25 cellular contexts compared by ENCODE assay signal in genomic region chr5:55699041-55699688, GRCh38. TPM values are rescaled to one million over a fixed set of nuclear protein-coding genes. Genes with fewer than 3 reads are reported as not detected.
A peak's percentile ranks its signal among the peaks of the same experiment; 100 is the strongest.
DNase-seq lines count a peak whose midpoint lies in the region; ATAC-seq, FAIRE-seq and TF ChIP-seq lines count a peak whose summit lies in the region.
"Had no signal": no experiment of that assay in that cellular context is flagged by ENCODE, and none has a peak within 500 bp of the region (broad histone marks: within the 10 kb centered on the region; RNA-seq: fewer than 3 reads in every experiment).

No MANE protein-coding gene starts in this region.

- no peaks in the 10 kb centered on the region for H3K27me3 ChIP-seq in pancreas
- no peaks in the 10 kb centered on the region for H3K27me3 ChIP-seq in adrenal gland
- H3K27me3 ChIP-seq: heart right ventricle had no signal

- no peaks in the 10 kb centered on the region for H3K27me3 Mint-ChIP-seq in natural killer cell (ENCODE audit: low read depth in 2 of 2)
- H3K27me3 Mint-ChIP-seq in activated CD8-positive, alpha-beta memory T cell treated with anti-CD3 and anti-CD28 coated beads, Interleukin-2, amount 10 ng/mL, durations not matched to agents 7 days and 5 days: no peaks in the 10 kb centered on the region
- H3K27me3 Mint-ChIP-seq: activated naive CD8-positive, alpha-beta T cell; brain; IgD-negative memory B cell; T-cell had no signal

- intact Hi-C loops in pancreas (cut with DNase I) (loop anchor here in 1 of 3 donors (10.0 kb wide), 1 partner anchor 384 kb away; no protein-coding TSS in a partner anchor), adrenal gland (cut with DNase I) (loop anchor here in 1 of 2 donors (10.0 kb wide), 1 partner anchor 364 kb away; no protein-coding TSS in a partner anchor), natural killer cell (cut with micrococcal nuclease) (no loop called here)

- no peaks in the 10 kb centered on the region for H3K36me3 ChIP-seq in pancreas
- H3K36me3 ChIP-seq in adrenal gland (replicated peaks in 1 of 2): peaks cover 0 to 8% of the 10 kb centered on the region in 2 donors

- H3K9me3 ChIP-seq in pancreas (no peaks in the 10 kb centered on the region), adrenal gland (replicated peaks in 1 of 3) (no peaks in the 10 kb centered on the region)
- H3K9me3 ChIP-seq: heart right ventricle, lower lobe of right lung had no signal

- 79 to 83% methylated on average over 3 of the region's 3 CpGs for WGBS in pancreas, 2 donors
- WGBS in adrenal gland, 4 donors: 80 to 91% (median 90%) methylated on average over 3 of the region's 3 CpGs

- DNase-seq in pancreas (no peak), adrenal gland (no peak), natural killer cell (no peak)
- DNase-seq in activated CD8-positive, alpha-beta memory T cell treated with anti-CD3 and anti-CD28 coated beads, Interleukin-2, amount 10 ng/mL, durations not matched to agents 7 days and 5 days: no peak
- DNase-seq: heart right ventricle; immature natural killer cell; lower lobe of right lung; MM.1S; NCI-H2107; NCI-H524; SHP77; stimulated activated CD4-positive, alpha-beta T cell treated with anti-CD3 and anti-CD28 coated beads, Interleukin-1b, Interleukin-23, amount 100 ng/mL, for 48 hours; T-cell had no signal

- ATAC-seq in GM18511 (IDR thresholded peaks at IDR 0.05; ENCODE audit: unreplicated experiment): peak; percentile 71
- peak; percentile 49 for ATAC-seq in GM21825 (IDR thresholded peaks at IDR 0.05; ENCODE audit: unreplicated experiment)
- ATAC-seq in HG03442 (IDR thresholded peaks at IDR 0.05; ENCODE audit: unreplicated experiment): peak; percentile 63
- no peak for ATAC-seq in pancreas
- ATAC-seq in natural killer cell: no peak
- no peak for ATAC-seq in activated CD8-positive, alpha-beta memory T cell treated with anti-CD3 and anti-CD28 coated beads, Interleukin-2, amount 10 ng/mL, durations not matched to agents 7 days and 5 days
- ATAC-seq: heart right ventricle, lower lobe of right lung, sciatic nerve, T-cell had no signal

- no peak for TF ChIP-seq POLR2A in adrenal gland (IDR thresholded peaks at IDR 0.05)

- no peak for TF ChIP-seq CTCF in pancreas (IDR thresholded peaks at IDR 0.05)
- TF ChIP-seq CTCF in adrenal gland (IDR thresholded peaks at IDR 0.05): no peak
- no peak for TF ChIP-seq CTCF in natural killer cell (IDR thresholded peaks at IDR 0.05)

- H3K27ac ChIP-seq in pancreas (no peak overlapping the region), adrenal gland (no peak overlapping the region)
- H3K27ac ChIP-seq: heart right ventricle, HL-60, lower lobe of right lung had no signal

- CTCF ChIA-PET in activated CD8-positive, alpha-beta memory T cell treated with anti-CD3 and anti-CD28 coated beads, Interleukin-2, amount 10 ng/mL, durations not matched to agents 7 days and 5 days (lab: Charles Lee): interaction anchor here (1.7 kb wide), 1 partner anchor 527 kb away, joined by 4 read pairs; no protein-coding TSS in a partner anchor

- H3K4me3 ChIP-seq in pancreas (no peak overlapping the region), adrenal gland (no peak overlapping the region)
- H3K4me3 ChIP-seq: heart right ventricle, lower lobe of right lung had no signal

- H3K36me3 Mint-ChIP-seq in natural killer cell: no peaks in the 10 kb centered on the region
- H3K36me3 Mint-ChIP-seq in activated CD8-positive, alpha-beta memory T cell treated with anti-CD3 and anti-CD28 coated beads, Interleukin-2, amount 10 ng/mL, durations not matched to agents 7 days and 5 days: peaks cover 16% of the 10 kb centered on the region

- H3K4me1 ChIP-seq in pancreas (peaks cover 0 to 3% (median 0%) of the 10 kb centered on the region in 3 donors), adrenal gland (replicated peaks in 1 of 2) (no peaks in the 10 kb centered on the region)
- H3K4me1 ChIP-seq: lower lobe of right lung had no signal

- H3K27ac Mint-ChIP-seq in natural killer cell: no peak overlapping the region
- H3K27ac Mint-ChIP-seq in activated CD8-positive, alpha-beta memory T cell treated with anti-CD3 and anti-CD28 coated beads, Interleukin-2, amount 10 ng/mL, durations not matched to agents 7 days and 5 days: no peak overlapping the region
- H3K27ac Mint-ChIP-seq: brain, immature natural killer cell had no signal

- FAIRE-seq in pancreas (lab: Jason Lieb, UNC): peak; percentile 53
- FAIRE-seq: colon, urothelium cell line had no signal

- H3K4me3 Mint-ChIP-seq in natural killer cell: no peak overlapping the region
- no peak overlapping the region for H3K4me3 Mint-ChIP-seq in activated CD8-positive, alpha-beta memory T cell treated with anti-CD3 and anti-CD28 coated beads, Interleukin-2, amount 10 ng/mL, durations not matched to agents 7 days and 5 days
- H3K4me3 Mint-ChIP-seq: activated naive CD8-positive, alpha-beta T cell; brain; immature natural killer cell; T-cell had no signal

- no peaks in the 10 kb centered on the region for H3K9me3 Mint-ChIP-seq in natural killer cell
- no peaks in the 10 kb centered on the region for H3K9me3 Mint-ChIP-seq in activated CD8-positive, alpha-beta memory T cell treated with anti-CD3 and anti-CD28 coated beads, Interleukin-2, amount 10 ng/mL, durations not matched to agents 7 days and 5 days (ENCODE audit: low read depth)
- H3K9me3 Mint-ChIP-seq: IgD-negative memory B cell, immature natural killer cell, T-cell had no signal

- peaks cover 4 to 8% of the 10 kb centered on the region in 2 donors for H3K4me1 Mint-ChIP-seq in natural killer cell
- H3K4me1 Mint-ChIP-seq in activated CD8-positive, alpha-beta memory T cell treated with anti-CD3 and anti-CD28 coated beads, Interleukin-2, amount 10 ng/mL, durations not matched to agents 7 days and 5 days: peaks cover 21% of the 10 kb centered on the region
- H3K4me1 Mint-ChIP-seq: brain, immature natural killer cell had no signal

RNA-seq across cellular contexts. Expression of gene SLC38A9, which starts 13.0 kb away (rescaled TPM):
- total RNA-seq in pancreas (10 to 100 TPM; 14.8 to 27.1 (median 20.0) TPM), adrenal gland (10 to 100 TPM; 11.1 to 61.4 (median 13.9) TPM), natural killer cell (10 to 100 TPM; 20.6 to 33.9 (median 27.0) TPM)
- polyA plus RNA-seq in pancreas (10 to 100 TPM in 1 of 2 donors, 1 to 10 TPM in 1; 9.7 to 11.6 TPM), adrenal gland (10 to 100 TPM in 1 of 3 donors, 1 to 10 TPM in 2; 7.6 to 15.0 (median 8.7) TPM)
- total RNA-seq in activated CD8-positive, alpha-beta memory T cell treated with anti-CD3 and anti-CD28 coated beads, Interleukin-2, amount 10 ng/mL, durations not matched to agents 7 days and 5 days: 10 to 100 TPM; 21.9 to 26.6 TPM

RNA-seq across cellular contexts. Expression of gene DDX4, which starts 38.7 kb away (rescaled TPM):
- under 1 TPM in 4 of 6 donors, not detected in 2; 0.09 to 0.56 (median 0.21) TPM for total RNA-seq in pancreas
- under 1 TPM; 0.02 to 0.11 TPM for polyA plus RNA-seq in pancreas
- not detected for total RNA-seq in adrenal gland
- not detected for polyA plus RNA-seq in adrenal gland
- total RNA-seq in natural killer cell: not detected
- under 1 TPM; 0.12 to 0.29 TPM for total RNA-seq in activated CD8-positive, alpha-beta memory T cell treated with anti-CD3 and anti-CD28 coated beads, Interleukin-2, amount 10 ng/mL, durations not matched to agents 7 days and 5 days
- total RNA-seq: heart right ventricle, lower lobe of right lung, OCI-LY7, osteocyte, sciatic nerve, T-cell had no signal
- polyA plus RNA-seq: heart right ventricle, IgD-negative memory B cell, immature natural killer cell had no signal

Comparison
In these comparisons a context has a peak if more than half of its experiments do, and no peak if none do; other contexts are left out.
1. ATAC-seq: peak in GM18511 (single experiment), GM21825 (single experiment) and HG03442 (single experiment); none in pancreas (0 of 4), natural killer cell (0 of 3) and activated CD8-positive, alpha-beta memory T cell treated with anti-CD3 and anti-CD28 coated beads, Interleukin-2, amount 10 ng/mL, durations not matched to agents 7 days and 5 days (single experiment).